ENCODE assay signal across 17 cellular contexts in genomic region chrX:65203545-65203944, GRCh38.
DNase-seq lines count a peak whose midpoint lies in the region; ATAC-seq and TF ChIP-seq lines count a peak whose summit lies in the region.
"Had no signal": no experiment of that assay in that cellular context is flagged by ENCODE, and none has a peak within 500 bp of the region (broad histone marks: within the 10 kb centered on the region; RNA-seq: fewer than 3 reads in every experiment).

No MANE protein-coding gene starts in this region.

- no peak for TF ChIP-seq EP300 in transverse colon (IDR thresholded peaks at IDR 0.05; ENCODE audit: low read depth)

- intact Hi-C loops in lower lobe of right lung (cut with DNase I) (no loop called here), transverse colon (cut with DNase I; ENCODE audit: low total_unique reads) (no loop called here)

- WGBS in transverse colon (ENCODE audit: low coverage in 1 of 2), 2 donors = 57% methylated on average over 3 of the region's 3 CpGs; no CpG with 5 or more reads in 1 of the 2 donors

- in situ Hi-C loops in G401 (cut with HindIII; ENCODE audit: low sequenced_read_pairs) (no loop called here), transverse colon (cut with MboI; ENCODE audit: low pct_ligation_motif_present in 1 of 4, low pct_unique_long_range_greater_than_20kb in 1 of 4, low sequenced_read_pairs in 3 of 4) (no loop called here)

- peak; percentile 1 for DNase-seq in G401 (ENCODE audit: low spot score)
- DNase-seq in cerebellar cortex (ENCODE audit: low spot score) = peak; percentile 1
- DNase-seq in lower lobe of right lung = peak; percentile 27
- DNase-seq in transverse colon = peak; percentile 56
- DNase-seq in cerebellar nuclear complex (lab: John Stamatoyannopoulos, UW) = no peak
- DNase-seq in NAMALWA (ENCODE audit: low spot score) = no peak
- DNase-seq: ACHN; C1 segment of cervical spinal cord; Calu3; CD4-positive, alpha-beta T cell; DMS153; DMS79 treated with DMSO at 0.1 percent for 48 hours; EL; GDM1; GOT3; H9 had no signal

- H3K4me1 ChIP-seq in lower lobe of right lung = no peaks in the 10 kb centered on the region
- peaks cover 0 to 2% (median 0%) of the 10 kb centered on the region in 4 donors for H3K4me1 ChIP-seq in transverse colon

- ATAC-seq in lower lobe of right lung (no peak), HG03439 (IDR thresholded peaks at IDR 0.05; ENCODE audit: unreplicated experiment) (no peak)

- H3K27ac ChIP-seq in lower lobe of right lung (no peak overlapping the region), transverse colon (no peak overlapping the region)

- H3K36me3 ChIP-seq in lower lobe of right lung (no peaks in the 10 kb centered on the region), transverse colon (no peaks in the 10 kb centered on the region)

- no peak for TF ChIP-seq CTCF in lower lobe of right lung (IDR thresholded peaks at IDR 0.05)
- TF ChIP-seq CTCF in transverse colon (IDR thresholded peaks at IDR 0.05) = no peak

- no peak for TF ChIP-seq POLR2A in transverse colon (IDR thresholded peaks at IDR 0.05)

- H3K4me3 ChIP-seq in lower lobe of right lung (no peak overlapping the region), transverse colon (no peak overlapping the region)

- H3K27me3 ChIP-seq in lower lobe of right lung (ENCODE audit: low read depth) (no peaks in the 10 kb centered on the region), transverse colon (no peaks in the 10 kb centered on the region)

- H3K9me3 ChIP-seq in lower lobe of right lung = no peaks in the 10 kb centered on the region
- H3K9me3 ChIP-seq in transverse colon = no peaks in the 10 kb centered on the region

Comparison
In these comparisons a context has a peak if more than half of its experiments do, and no peak if none do; other contexts are left out.
1. DNase-seq: peak in G401 (single experiment), cerebellar cortex (single experiment), lower lobe of right lung (single experiment) and transverse colon (single experiment); none in cerebellar nuclear complex (0 of 2) and NAMALWA (single experiment).